ENCODE assay signal across 15 cellular contexts in the genomic region with DNA sequence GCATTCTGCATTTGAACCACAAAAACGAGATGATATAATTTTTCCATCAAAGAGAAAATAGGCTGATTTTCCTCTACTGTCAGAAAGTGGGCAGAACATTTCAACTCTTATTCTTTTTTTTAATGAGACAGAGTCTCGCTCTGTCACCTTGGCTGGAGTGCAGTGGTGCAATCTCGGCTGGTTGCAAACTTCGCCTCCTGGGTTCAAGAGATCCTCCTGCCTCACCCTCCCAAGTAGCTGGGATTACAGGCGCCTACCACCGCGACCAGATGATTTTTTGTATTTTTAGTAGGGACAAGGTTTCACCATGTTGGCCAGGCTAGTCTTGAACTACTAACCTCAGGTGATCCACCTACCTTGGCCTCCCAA. TPM values are rescaled to one million over a fixed set of nuclear protein-coding genes. Genes with fewer than 3 reads are reported as not detected.
DNase-seq lines count a peak whose midpoint lies in the region; ATAC-seq and TF ChIP-seq lines count a peak whose summit lies in the region.
"Had no signal": no experiment of that assay in that cellular context is flagged by ENCODE, and none has a peak within 500 bp of the region (broad histone marks: within the 10 kb centered on the region; RNA-seq: fewer than 3 reads in every experiment).

No MANE protein-coding gene starts in this region.

- ATAC-seq in natural killer cell treated with Interleukin-12 subunit alpha and Interleukin-12 subunit beta and Interleukin-15 and Interleukin-18, amount 100 ng/mL, for 72 hours = no peak
- ATAC-seq in natural killer cell (no peak), HG03378 (IDR thresholded peaks at IDR 0.05; ENCODE audit: unreplicated experiment) (no peak), heart right ventricle (no peak)
- ATAC-seq: esophagus mucosa had no signal

- H3K4me3 Mint-ChIP-seq in natural killer cell treated with Interleukin-12 subunit alpha and Interleukin-12 subunit beta and Interleukin-15 and Interleukin-18, amount 100 ng/mL, for 72 hours = peak overlapping the region; percentile 67
- H3K4me3 Mint-ChIP-seq in natural killer cell (no peak overlapping the region), neural crest cell (peak overlapping the region; percentile 0)
- H3K4me3 Mint-ChIP-seq: neural progenitor cell had no signal

- 93 to 97% methylated on average over 7 of the region's 7 CpGs for WGBS in heart right ventricle, 2 donors

- H3K27me3 ChIP-seq in heart right ventricle = no peaks in the 10 kb centered on the region
- H3K27me3 ChIP-seq: neural progenitor cell had no signal

- peak overlapping the region; percentile 71 to 86 for H3K27ac Mint-ChIP-seq in natural killer cell treated with Interleukin-12 subunit alpha and Interleukin-12 subunit beta and Interleukin-15 and Interleukin-18, amount 100 ng/mL, for 72 hours
- H3K27ac Mint-ChIP-seq in natural killer cell (peak overlapping the region in 1 of 2 donors; percentile 57), neural crest cell (ENCODE audit: unreplicated experiment) (no peak overlapping the region)
- H3K27ac Mint-ChIP-seq: neural progenitor cell had no signal

- H3K27ac ChIP-seq in RWPE1 (no peak overlapping the region), heart right ventricle (no peak overlapping the region)
- H3K27ac ChIP-seq: neural progenitor cell, PC-9 had no signal

- TF ChIP-seq CTCF in natural killer cell (IDR thresholded peaks at IDR 0.05) = no peak
- TF ChIP-seq CTCF in neural crest cell (conservative IDR thresholded peaks at IDR 0.05) = no peak
- TF ChIP-seq CTCF in RWPE1 (conservative IDR thresholded peaks at IDR 0.05; ENCODE audit: low read depth) = no peak
- TF ChIP-seq CTCF in heart right ventricle (IDR thresholded peaks at IDR 0.05) = no peak

- no peaks in the 10 kb centered on the region for H3K9me3 ChIP-seq in heart right ventricle
- H3K9me3 ChIP-seq: Caco-2 had no signal

- DNase-seq in natural killer cell treated with Interleukin-12 subunit alpha and Interleukin-12 subunit beta and Interleukin-15 and Interleukin-18, amount 100 ng/mL, for 72 hours (ENCODE audit: low spot score) = no peak
- no peak for DNase-seq in natural killer cell
- peak; percentile 17 for DNase-seq in activated naive CD4-positive, alpha-beta T cell treated with anti-CD3 and anti-CD28 coated beads, Interleukin-2, amount 50 U/mL, for 16 hours
- DNase-seq in neural crest cell (ENCODE audit: low read depth, low spot score) = no peak
- no peak for DNase-seq in RWPE1 (ENCODE audit: low spot score)
- no peak for DNase-seq in C1 segment of cervical spinal cord (lab: John Stamatoyannopoulos, UW)
- no peak for DNase-seq in heart right ventricle
- DNase-seq: Caco-2, H7, Kasumi-1, NCI-H774, PC-9 had no signal

- CTCF ChIA-PET in RWPE1 (lab: Yijun Ruan, JAX) = interaction anchor here (0.6 kb wide), 2 partner anchors 58 to 1752 kb away, joined by 3 to 4 read pairs; no protein-coding TSS in a partner anchor

- POLR2A ChIA-PET in RWPE1 (lab: Yijun Ruan, JAX; ENCODE audit: low non-redundant PET) = no interaction called here

- peaks cover 0 to 21% (median 0%) of the 10 kb centered on the region in 9 donors for H3K4me1 ChIP-seq in heart right ventricle
- H3K4me1 ChIP-seq: Caco-2, neural progenitor cell had no signal

- intact Hi-C loops in natural killer cell (cut with micrococcal nuclease) = no loop called here
- intact Hi-C loops in heart right ventricle (cut with DNase I) = no loop called here

- no peaks in the 10 kb centered on the region for H3K9me3 Mint-ChIP-seq in natural killer cell treated with Interleukin-12 subunit alpha and Interleukin-12 subunit beta and Interleukin-15 and Interleukin-18, amount 100 ng/mL, for 72 hours
- H3K9me3 Mint-ChIP-seq in natural killer cell (no peaks in the 10 kb centered on the region), neural crest cell (no peaks in the 10 kb centered on the region)
- H3K9me3 Mint-ChIP-seq: neural progenitor cell had no signal

- no peaks in the 10 kb centered on the region for H3K27me3 Mint-ChIP-seq in natural killer cell treated with Interleukin-12 subunit alpha and Interleukin-12 subunit beta and Interleukin-15 and Interleukin-18, amount 100 ng/mL, for 72 hours
- H3K27me3 Mint-ChIP-seq in natural killer cell (ENCODE audit: low read depth in 2 of 2) = no peaks in the 10 kb centered on the region
- no peaks in the 10 kb centered on the region for H3K27me3 Mint-ChIP-seq in neural crest cell (ENCODE audit: low read depth)

- no peaks in the 10 kb centered on the region for H3K36me3 ChIP-seq in heart right ventricle
- H3K36me3 ChIP-seq: neural progenitor cell had no signal

- peaks cover 6% of the 10 kb centered on the region for H3K36me3 Mint-ChIP-seq in natural killer cell treated with Interleukin-12 subunit alpha and Interleukin-12 subunit beta and Interleukin-15 and Interleukin-18, amount 100 ng/mL, for 72 hours
- no peaks in the 10 kb centered on the region for H3K36me3 Mint-ChIP-seq in natural killer cell
- no peaks in the 10 kb centered on the region for H3K36me3 Mint-ChIP-seq in neural crest cell (ENCODE audit: low read depth)

- H3K4me1 Mint-ChIP-seq in natural killer cell treated with Interleukin-12 subunit alpha and Interleukin-12 subunit beta and Interleukin-15 and Interleukin-18, amount 100 ng/mL, for 72 hours (ENCODE audit: low read depth in 2 of 2) = peaks cover 54 to 73% of the 10 kb centered on the region in 2 donors
- H3K4me1 Mint-ChIP-seq in natural killer cell (peaks cover 40 to 52% of the 10 kb centered on the region in 2 donors), neural crest cell (peaks cover 45% of the 10 kb centered on the region)

- H3K4me3 ChIP-seq in heart right ventricle = no peak overlapping the region
- H3K4me3 ChIP-seq: neural progenitor cell, PC-9 had no signal

RNA-seq across cellular contexts. Expression of a gene that starts 11.6 kb away (rescaled TPM):
- total RNA-seq in natural killer cell treated with Interleukin-12 subunit alpha and Interleukin-12 subunit beta and Interleukin-15 and Interleukin-18, amount 100 ng/mL, for 72 hours = 10 to 100 TPM; 15.8 to 31.6 TPM
- total RNA-seq in natural killer cell (10 to 100 TPM in 2 of 3 donors, 1 to 10 TPM in 1; 9.9 to 17.5 (median 14.9) TPM), neural crest cell (14.8 and 17.0 TPM in 2 replicates), heart right ventricle (1 to 10 TPM; 5.7 to 9.5 (median 8.0) TPM)
- 1 to 10 TPM; 2.6 to 3.2 TPM for polyA plus RNA-seq in heart right ventricle

RNA-seq across cellular contexts. Expression of a gene that starts 27.8 kb away (rescaled TPM):
- total RNA-seq in natural killer cell treated with Interleukin-12 subunit alpha and Interleukin-12 subunit beta and Interleukin-15 and Interleukin-18, amount 100 ng/mL, for 72 hours = 10 to 100 TPM; 24.0 to 28.8 TPM
- total RNA-seq in natural killer cell = 1 to 10 TPM in 2 of 3 donors, under 1 TPM in 1; 0.93 to 1.5 (median 1.1) TPM
- 14.9 and 16.1 TPM in 2 replicates for total RNA-seq in neural crest cell
- 1 to 10 TPM in 9 of 10 donors, under 1 TPM in 1; 0.62 to 2.6 (median 1.8) TPM for total RNA-seq in heart right ventricle
- 1 to 10 TPM; 1.1 to 1.8 TPM for polyA plus RNA-seq in heart right ventricle
